In genomic region chr11:77411238-77411637, GRCh38 we compare ENCODE assay signal across 8 cellular contexts.
DNase-seq lines count a peak whose midpoint lies in the region; ATAC-seq and TF ChIP-seq lines count a peak whose summit lies in the region.

No MANE protein-coding gene starts in this region.

- H3K9me3 Mint-ChIP-seq in central memory CD8-positive, alpha-beta T cell, result no peaks in the 10 kb centered on the region
- H3K9me3 Mint-ChIP-seq in stimulated activated naive B cell treated with anti-CD40 and anti-IgM and Interleukin-4, amounts not matched to agents 10 μg/mL and 1 μg/mL and 100 μg/mL, for 72 hours, result no peaks in the 10 kb centered on the region

- no peaks in the 10 kb centered on the region for H3K36me3 ChIP-seq in left lung

- peaks cover 0 to 57% of the 10 kb centered on the region in 2 donors for H3K4me1 ChIP-seq in left lung

- H3K4me1 Mint-ChIP-seq in central memory CD8-positive, alpha-beta T cell, result peaks cover 35% of the 10 kb centered on the region
- peaks cover 24 to 49% of the 10 kb centered on the region in 2 donors for H3K4me1 Mint-ChIP-seq in stimulated activated naive B cell treated with anti-CD40 and anti-IgM and Interleukin-4, amounts not matched to agents 10 μg/mL and 1 μg/mL and 100 μg/mL, for 72 hours

- peak; percentile 20 for DNase-seq in A172 (ENCODE audit: low spot score)
- peak; percentile 22 for DNase-seq in SK-N-DZ (ENCODE audit: low spot score)
- peak in 1 of 2 donors; percentile 16 for DNase-seq in central memory CD8-positive, alpha-beta T cell (ENCODE audit: low spot score in 2 of 2)
- DNase-seq in left lung, result peak; percentile 61 to 83
- peak; percentile 32 for DNase-seq in stimulated activated naive B cell treated with anti-CD40 and anti-IgM and Interleukin-4, amounts not matched to agents 10 μg/mL and 1 μg/mL and 100 μg/mL, for 72 hours
- no peak for DNase-seq in NCI-H446 (lab: John Stamatoyannopoulos, UW)

- H3K27ac ChIP-seq in left lung, result peak overlapping the region; percentile 41 to 80

- no peaks in the 10 kb centered on the region for H3K9me3 ChIP-seq in left lung

- no peak for TF ChIP-seq CTCF in left lung (IDR thresholded peaks at IDR 0.05)

- peaks cover 2% of the 10 kb centered on the region for H3K36me3 Mint-ChIP-seq in central memory CD8-positive, alpha-beta T cell (ENCODE audit: insufficient read depth)
- peaks cover 5 to 14% of the 10 kb centered on the region in 2 donors for H3K36me3 Mint-ChIP-seq in stimulated activated naive B cell treated with anti-CD40 and anti-IgM and Interleukin-4, amounts not matched to agents 10 μg/mL and 1 μg/mL and 100 μg/mL, for 72 hours

- ATAC-seq in GM18520 (IDR thresholded peaks at IDR 0.05; ENCODE audit: unreplicated experiment) (peak; percentile 22), HG03025 (IDR thresholded peaks at IDR 0.05; ENCODE audit: low FRiP score, unreplicated experiment) (peak; percentile 43), left lung (peak; percentile 66)
- peak; percentile 58 for ATAC-seq in central memory CD8-positive, alpha-beta T cell (replicated peaks; ENCODE audit: extremely low read depth, poor library complexity, severe bottlenecking)
- ATAC-seq in stimulated activated naive B cell treated with anti-CD40 and anti-IgM and Interleukin-4, amounts not matched to agents 10 μg/mL and 1 μg/mL and 100 μg/mL, for 72 hours (replicated peaks), result peak; percentile 75 to 76

- no peaks in the 10 kb centered on the region for H3K27me3 ChIP-seq in left lung

- intact Hi-C loops in left lung (cut with DNase I), result no loop called here

- no peaks in the 10 kb centered on the region for H3K27me3 Mint-ChIP-seq in central memory CD8-positive, alpha-beta T cell
- no peaks in the 10 kb centered on the region for H3K27me3 Mint-ChIP-seq in stimulated activated naive B cell treated with anti-CD40 and anti-IgM and Interleukin-4, amounts not matched to agents 10 μg/mL and 1 μg/mL and 100 μg/mL, for 72 hours

- H3K4me3 ChIP-seq in left lung, result peak overlapping the region; percentile 38 to 58

- H3K27ac Mint-ChIP-seq in central memory CD8-positive, alpha-beta T cell (ENCODE audit: low read depth), result peak overlapping the region; percentile 50
- H3K27ac Mint-ChIP-seq in stimulated activated naive B cell treated with anti-CD40 and anti-IgM and Interleukin-4, amounts not matched to agents 10 μg/mL and 1 μg/mL and 100 μg/mL, for 72 hours, result peak overlapping the region; percentile 96

- peak overlapping the region; percentile 92 for H3K4me3 Mint-ChIP-seq in central memory CD8-positive, alpha-beta T cell
- peak overlapping the region; percentile 98 to 99 for H3K4me3 Mint-ChIP-seq in stimulated activated naive B cell treated with anti-CD40 and anti-IgM and Interleukin-4, amounts not matched to agents 10 μg/mL and 1 μg/mL and 100 μg/mL, for 72 hours

Comparison
In these comparisons a context has a peak if more than half of its experiments do, and no peak if none do; other contexts are left out.
1. DNase-seq: peak in A172 (single experiment), SK-N-DZ (single experiment), left lung (2 of 2) and stimulated activated naive B cell treated with anti-CD40 and anti-IgM and Interleukin-4, amounts not matched to agents 10 μg/mL and 1 μg/mL and 100 μg/mL, for 72 hours (single experiment); none in NCI-H446 (0 of 2).
2. ATAC-seq: peak in every context shown above with its lines; median percentile 76 in stimulated activated naive B cell treated with anti-CD40 and anti-IgM and Interleukin-4, amounts not matched to agents 10 μg/mL and 1 μg/mL and 100 μg/mL, for 72 hours; 66 in left lung; 58 in central memory CD8-positive, alpha-beta T cell; 43 in HG03025; 22 in GM18520.